11 cellular contexts compared by ENCODE assay signal in the genomic region with DNA sequence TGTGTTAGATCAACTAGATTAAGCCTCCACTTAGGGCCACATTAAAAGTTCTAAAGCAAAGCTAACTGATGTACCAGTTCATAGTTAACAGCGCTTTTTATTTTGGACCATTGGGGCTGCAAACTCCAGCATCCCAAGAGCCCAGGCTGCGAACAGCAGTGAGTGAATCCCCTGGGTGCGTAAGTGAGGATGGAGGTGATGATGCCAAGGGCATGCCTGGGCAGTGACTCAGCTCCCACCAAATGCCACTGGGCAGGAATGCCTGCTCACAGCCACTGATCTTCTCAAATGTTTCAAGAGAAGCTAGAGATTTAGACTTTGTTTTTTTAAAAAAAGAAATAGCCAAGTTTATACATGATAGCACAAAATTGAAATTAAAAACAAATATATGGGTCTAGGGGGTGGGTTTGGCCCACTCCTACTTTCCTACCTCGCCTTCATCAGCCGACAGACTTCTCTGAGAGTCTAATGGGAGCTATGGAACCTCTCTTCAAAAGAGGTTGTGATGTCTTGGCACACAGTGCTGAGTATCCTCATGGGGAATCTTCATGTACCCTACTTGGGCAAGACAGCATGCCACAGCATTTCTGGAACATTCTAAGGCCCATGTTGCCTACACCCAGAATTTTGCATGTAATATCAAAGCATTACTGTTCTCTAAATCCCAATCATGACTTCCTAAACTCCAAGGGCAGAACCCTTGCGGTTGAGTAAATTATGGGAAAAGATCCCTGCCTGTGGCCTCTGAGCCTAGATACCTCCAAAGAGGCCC.
DNase-seq lines count a peak whose midpoint lies in the region; ATAC-seq, FAIRE-seq and TF ChIP-seq lines count a peak whose summit lies in the region.
"Had no signal": no experiment of that assay in that cellular context is flagged by ENCODE, and none has a peak within 500 bp of the region (broad histone marks: within the 10 kb centered on the region; RNA-seq: fewer than 3 reads in every experiment).

No MANE protein-coding gene starts in this region.

- H3K4me3 ChIP-seq in RWPE2 (ENCODE audit: severe bottlenecking) (no peak overlapping the region), fibroblast of lung (replicated peaks in 1 of 4; ENCODE audit: control extremely low read depth in 1 of 4, insufficient read depth in 1 of 4, low read depth in 3 of 4, low read length in 4 of 4) (no peak overlapping the region), GM23338 (no peak overlapping the region)
- H3K4me3 ChIP-seq: colonic mucosa, HAP-1 had no signal

- ATAC-seq in RWPE2 (ENCODE audit: low read depth) (peak; percentile 98), GM23338 (no peak)
- ATAC-seq in stimulated activated memory B cell treated with anti-CD40 and anti-IgM and Interleukin-4, amounts not matched to agents 10 μg/mL and 1 μg/mL and 100 μg/mL, for 72 hours: no peak

- TF ChIP-seq CTCF in RWPE2 (IDR thresholded peaks at IDR 0.05; ENCODE audit: poor library complexity, severe bottlenecking) (no peak), fibroblast of lung (conservative IDR thresholded peaks at IDR 0.05 in 1 of 2, IDR thresholded peaks at IDR 0.05 in 1 of 2; ENCODE audit: low read depth in 1 of 2, low read length in 2 of 2) (no peak), Calu3 (IDR thresholded peaks at IDR 0.05; ENCODE audit: unreplicated experiment) (no peak), GM23338 (conservative IDR thresholded peaks at IDR 0.05; ENCODE audit: low read depth in 2 of 2) (no peak)

- no peaks in the 10 kb centered on the region for H3K27me3 Mint-ChIP-seq in stimulated activated memory B cell treated with anti-CD40 and anti-IgM and Interleukin-4, amounts not matched to agents 10 μg/mL and 1 μg/mL and 100 μg/mL, for 72 hours
- peaks cover 46% of the 10 kb centered on the region for H3K27me3 Mint-ChIP-seq in Calu3 (ENCODE audit: unreplicated experiment)
- peaks cover 4% of the 10 kb centered on the region for H3K27me3 Mint-ChIP-seq in GM23338 (ENCODE audit: insufficient read depth, low read depth, poor library complexity)

- no peak overlapping the region for H3K27ac ChIP-seq in RWPE2 (ENCODE audit: poor library complexity, severe bottlenecking)
- H3K27ac ChIP-seq in fibroblast of lung (ENCODE audit: insufficient read depth, low read length): peak overlapping the region; percentile 60
- H3K27ac ChIP-seq in GM23338 (ENCODE audit: low read depth): no peak overlapping the region
- H3K27ac ChIP-seq: colonic mucosa, VCaP had no signal

- H3K9me2 ChIP-seq in GM23338 (ENCODE audit: insufficient read depth): peaks cover 5% of the 10 kb centered on the region; the same call in 1 of the 2 replicates

- H3K9me3 Mint-ChIP-seq in stimulated activated memory B cell treated with anti-CD40 and anti-IgM and Interleukin-4, amounts not matched to agents 10 μg/mL and 1 μg/mL and 100 μg/mL, for 72 hours: no peaks in the 10 kb centered on the region
- H3K9me3 Mint-ChIP-seq in Calu3 (ENCODE audit: low read depth, unreplicated experiment): no peaks in the 10 kb centered on the region
- H3K9me3 Mint-ChIP-seq in GM23338: no peaks in the 10 kb centered on the region

- CTCF ChIA-PET in Calu3 (lab: Charles Lee): interaction anchor here (0.7 kb wide), 1 partner anchor 1364 kb away, joined by 10 read pairs; no protein-coding TSS in a partner anchor

- H3K27ac Mint-ChIP-seq in stimulated activated memory B cell treated with anti-CD40 and anti-IgM and Interleukin-4, amounts not matched to agents 10 μg/mL and 1 μg/mL and 100 μg/mL, for 72 hours: peak overlapping the region; percentile 87
- H3K27ac Mint-ChIP-seq in Calu3 (ENCODE audit: unreplicated experiment) (no peak overlapping the region), GM23338 (no peak overlapping the region)

- H3K4me1 ChIP-seq in RWPE2 (ENCODE audit: insufficient read depth, poor library complexity, severe bottlenecking) (no peaks in the 10 kb centered on the region), fibroblast of lung (ENCODE audit: control insufficient read depth, extremely low read depth, insufficient read depth, low read length) (peaks cover 16% of the 10 kb centered on the region), GM23338 (ENCODE audit: insufficient read depth) (peaks cover 54% of the 10 kb centered on the region)
- H3K4me1 ChIP-seq: colonic mucosa, HAP-1 had no signal

- H3K4me3 Mint-ChIP-seq in stimulated activated memory B cell treated with anti-CD40 and anti-IgM and Interleukin-4, amounts not matched to agents 10 μg/mL and 1 μg/mL and 100 μg/mL, for 72 hours: no peak overlapping the region
- H3K4me3 Mint-ChIP-seq in Calu3 (ENCODE audit: low read depth, unreplicated experiment) (no peak overlapping the region), GM23338 (no peak overlapping the region)

- H3K9ac ChIP-seq in fibroblast of lung (ENCODE audit: insufficient read depth, low read length): no peak overlapping the region

- H3K79me2 ChIP-seq in fibroblast of lung (ENCODE audit: control insufficient read depth, insufficient read depth, low read length): no peaks in the 10 kb centered on the region
- H3K79me2 ChIP-seq in GM23338 (replicated peaks; ENCODE audit: insufficient read depth): no peaks in the 10 kb centered on the region

- H4K20me1 ChIP-seq in fibroblast of lung (ENCODE audit: control insufficient read depth, extremely low read depth, insufficient read depth, low read length) (no peaks in the 10 kb centered on the region), GM23338 (replicated peaks; ENCODE audit: insufficient read depth) (no peaks in the 10 kb centered on the region)

- H3K9me3 ChIP-seq in RWPE2 (ENCODE audit: severe bottlenecking): no peaks in the 10 kb centered on the region
- H3K9me3 ChIP-seq in fibroblast of lung (ENCODE audit: control insufficient read depth, insufficient read depth, low read depth, low read length): no peaks in the 10 kb centered on the region
- H3K9me3 ChIP-seq: colonic mucosa, HAP-1 had no signal

- no peaks in the 10 kb centered on the region for H3F3A ChIP-seq in GM23338 (replicated peaks; ENCODE audit: low read depth)

- no TSS peak for BruUV-seq in Calu3 (replicated peaks; lab: Mats Ljungman, UMichigan)

- peaks cover 21% of the 10 kb centered on the region for H3K4me1 Mint-ChIP-seq in stimulated activated memory B cell treated with anti-CD40 and anti-IgM and Interleukin-4, amounts not matched to agents 10 μg/mL and 1 μg/mL and 100 μg/mL, for 72 hours
- H3K4me1 Mint-ChIP-seq in Calu3 (ENCODE audit: low read depth, unreplicated experiment): no peaks in the 10 kb centered on the region
- H3K4me1 Mint-ChIP-seq in GM23338: peaks cover 43% of the 10 kb centered on the region

- TF ChIP-seq POLR2A in H54 (IDR thresholded peaks at IDR 0.05; ENCODE audit: low read depth, low read length): no peak

- FAIRE-seq in H54 (lab: Jason Lieb, UNC): no peak

- H3K4me2 ChIP-seq in fibroblast of lung (ENCODE audit: extremely low read depth, insufficient read depth, low read length) (no peak overlapping the region), GM23338 (no peak overlapping the region)

- H3K27me3 ChIP-seq in RWPE2 (ENCODE audit: insufficient read depth, poor library complexity, severe bottlenecking): peaks cover 15% of the 10 kb centered on the region
- no peaks in the 10 kb centered on the region for H3K27me3 ChIP-seq in fibroblast of lung (ENCODE audit: control insufficient read depth, insufficient read depth, low read length)
- no peaks in the 10 kb centered on the region for H3K27me3 ChIP-seq in GM23338 (ENCODE audit: insufficient read depth)
- H3K27me3 ChIP-seq: colonic mucosa had no signal

- peak; percentile 31 for DNase-seq in H54 (ENCODE audit: insufficient read length, low spot score)
- DNase-seq in RWPE2 (ENCODE audit: low spot score): no peak
- DNase-seq in fibroblast of lung (ENCODE audit: low read depth in 2 of 2): peak in 1 of 2 donors; percentile 63
- no peak for DNase-seq in cortex of kidney (lab: John Stamatoyannopoulos, UW)
- no peak for DNase-seq in Calu3
- no peak for DNase-seq in NCI-H1417 treated with DMSO at 0.1 percent for 48 hours (lab: John Stamatoyannopoulos, UW)
- DNase-seq in GM23338 (ENCODE audit: low spot score): no peak
- DNase-seq: colonic mucosa had no signal

- H2AFZ ChIP-seq in fibroblast of lung (ENCODE audit: low read length): no peak overlapping the region
- no peak overlapping the region for H2AFZ ChIP-seq in GM23338

- intact Hi-C loops in Calu3 (cut with micrococcal nuclease; ENCODE audit: unreplicated experiment): no loop called here

- no peaks in the 10 kb centered on the region for H3K36me3 ChIP-seq in RWPE2 (ENCODE audit: low read depth)
- no peaks in the 10 kb centered on the region for H3K36me3 ChIP-seq in fibroblast of lung (ENCODE audit: control insufficient read depth, insufficient read depth, low read length)
- H3K36me3 ChIP-seq in GM23338 (ENCODE audit: insufficient read depth): no peaks in the 10 kb centered on the region
- H3K36me3 ChIP-seq: colonic mucosa, HAP-1 had no signal

- peaks cover 71% of the 10 kb centered on the region for H3K36me3 Mint-ChIP-seq in stimulated activated memory B cell treated with anti-CD40 and anti-IgM and Interleukin-4, amounts not matched to agents 10 μg/mL and 1 μg/mL and 100 μg/mL, for 72 hours
- H3K36me3 Mint-ChIP-seq in Calu3 (ENCODE audit: insufficient read depth, unreplicated experiment) (no peaks in the 10 kb centered on the region), GM23338 (ENCODE audit: low read depth) (no peaks in the 10 kb centered on the region)

TF ChIP-seq in GM23338, 12 proteins besides CTCF, POLR2A, EP300 and RAD21 (continues in another document):
- no peak for TF ChIP-seq JUNB (IDR thresholded peaks at IDR 0.05; ENCODE audit: unreplicated experiment)
- TF ChIP-seq POLR2AphosphoS5 (IDR thresholded peaks at IDR 0.05; ENCODE audit: low read depth): no peak
- TF ChIP-seq, protein P1, sequence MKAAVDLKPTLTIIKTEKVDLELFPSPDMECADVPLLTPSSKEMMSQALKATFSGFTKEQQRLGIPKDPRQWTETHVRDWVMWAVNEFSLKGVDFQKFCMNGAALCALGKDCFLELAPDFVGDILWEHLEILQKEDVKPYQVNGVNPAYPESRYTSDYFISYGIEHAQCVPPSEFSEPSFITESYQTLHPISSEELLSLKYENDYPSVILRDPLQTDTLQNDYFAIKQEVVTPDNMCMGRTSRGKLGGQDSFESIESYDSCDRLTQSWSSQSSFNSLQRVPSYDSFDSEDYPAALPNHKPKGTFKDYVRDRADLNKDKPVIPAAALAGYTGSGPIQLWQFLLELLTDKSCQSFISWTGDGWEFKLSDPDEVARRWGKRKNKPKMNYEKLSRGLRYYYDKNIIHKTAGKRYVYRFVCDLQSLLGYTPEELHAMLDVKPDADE (IDR thresholded peaks at IDR 0.05): no peak
